Comparison of ENCODE assay signal across 1 cellular context in the genomic region with DNA sequence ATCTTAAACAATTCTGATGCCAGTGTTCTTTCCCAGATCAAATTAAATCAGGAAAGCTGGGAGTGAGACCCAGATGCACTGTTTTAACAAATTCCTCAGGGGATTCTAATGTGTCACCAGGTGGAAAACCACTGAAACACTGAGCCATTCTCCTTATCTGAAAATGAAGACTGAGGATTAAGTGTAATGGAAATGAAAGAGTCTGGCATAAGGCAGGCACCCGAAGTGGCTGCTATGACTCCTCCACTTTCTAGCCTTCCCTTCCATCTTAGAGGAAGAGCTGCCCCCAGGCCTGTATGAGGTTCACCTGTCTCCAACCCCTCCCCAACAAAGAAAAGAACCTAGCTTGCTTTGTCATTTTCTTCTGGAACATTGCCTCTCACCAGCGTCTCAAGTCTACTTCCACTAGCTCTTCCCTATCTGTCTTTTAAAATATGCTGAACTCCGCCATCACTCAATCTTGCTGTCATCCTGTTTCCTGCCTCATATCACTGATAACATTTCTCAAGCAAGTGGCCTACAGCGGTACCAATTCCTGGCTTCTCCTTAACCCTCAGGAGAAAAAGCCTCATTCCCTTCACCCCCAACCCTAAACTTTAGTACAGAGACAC.
A peak's percentile ranks its signal among the peaks of the same experiment; 100 is the strongest.
TF ChIP-seq lines count a peak whose summit lies in the region.

No MANE protein-coding gene starts in this region.

TF ChIP-seq in K562, 482 proteins besides CTCF, POLR2A, EP300 and RAD21 (continued from another document):
- TF ChIP-seq, protein P1, sequence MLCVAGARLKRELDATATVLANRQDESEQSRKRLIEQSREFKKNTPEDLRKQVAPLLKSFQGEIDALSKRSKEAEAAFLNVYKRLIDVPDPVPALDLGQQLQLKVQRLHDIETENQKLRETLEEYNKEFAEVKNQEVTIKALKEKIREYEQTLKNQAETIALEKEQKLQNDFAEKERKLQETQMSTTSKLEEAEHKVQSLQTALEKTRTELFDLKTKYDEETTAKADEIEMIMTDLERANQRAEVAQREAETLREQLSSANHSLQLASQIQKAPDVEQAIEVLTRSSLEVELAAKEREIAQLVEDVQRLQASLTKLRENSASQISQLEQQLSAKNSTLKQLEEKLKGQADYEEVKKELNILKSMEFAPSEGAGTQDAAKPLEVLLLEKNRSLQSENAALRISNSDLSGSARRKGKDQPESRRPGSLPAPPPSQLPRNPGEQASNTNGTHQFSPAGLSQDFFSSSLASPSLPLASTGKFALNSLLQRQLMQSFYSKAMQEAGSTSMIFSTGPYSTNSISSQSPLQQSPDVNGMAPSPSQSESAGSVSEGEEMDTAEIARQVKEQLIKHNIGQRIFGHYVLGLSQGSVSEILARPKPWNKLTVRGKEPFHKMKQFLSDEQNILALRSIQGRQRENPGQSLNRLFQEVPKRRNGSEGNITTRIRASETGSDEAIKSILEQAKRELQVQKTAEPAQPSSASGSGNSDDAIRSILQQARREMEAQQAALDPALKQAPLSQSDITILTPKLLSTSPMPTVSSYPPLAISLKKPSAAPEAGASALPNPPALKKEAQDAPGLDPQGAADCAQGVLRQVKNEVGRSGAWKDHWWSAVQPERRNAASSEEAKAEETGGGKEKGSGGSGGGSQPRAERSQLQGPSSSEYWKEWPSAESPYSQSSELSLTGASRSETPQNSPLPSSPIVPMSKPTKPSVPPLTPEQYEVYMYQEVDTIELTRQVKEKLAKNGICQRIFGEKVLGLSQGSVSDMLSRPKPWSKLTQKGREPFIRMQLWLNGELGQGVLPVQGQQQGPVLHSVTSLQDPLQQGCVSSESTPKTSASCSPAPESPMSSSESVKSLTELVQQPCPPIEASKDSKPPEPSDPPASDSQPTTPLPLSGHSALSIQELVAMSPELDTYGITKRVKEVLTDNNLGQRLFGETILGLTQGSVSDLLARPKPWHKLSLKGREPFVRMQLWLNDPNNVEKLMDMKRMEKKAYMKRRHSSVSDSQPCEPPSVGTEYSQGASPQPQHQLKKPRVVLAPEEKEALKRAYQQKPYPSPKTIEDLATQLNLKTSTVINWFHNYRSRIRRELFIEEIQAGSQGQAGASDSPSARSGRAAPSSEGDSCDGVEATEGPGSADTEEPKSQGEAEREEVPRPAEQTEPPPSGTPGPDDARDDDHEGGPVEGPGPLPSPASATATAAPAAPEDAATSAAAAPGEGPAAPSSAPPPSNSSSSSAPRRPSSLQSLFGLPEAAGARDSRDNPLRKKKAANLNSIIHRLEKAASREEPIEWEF (CRISPR knock-in tag; IDR thresholded peaks at IDR 0.05): peak; percentile 65; the same call in 1 of the 2 replicates
- TF ChIP-seq CREB1 (IDR thresholded peaks at IDR 0.05) (no peak), CREB1 (CRISPR knock-in tag; IDR thresholded peaks at IDR 0.05) (no peak), CBX5 (IDR thresholded peaks at IDR 0.05; ENCODE audit: borderline replicate concordance, low read depth) (no peak), TSC22D4 (tag; IDR thresholded peaks at IDR 0.05) (no peak), POLR2H (tag; IDR thresholded peaks at IDR 0.05; ENCODE audit: low read depth) (no peak), ZSCAN32 (CRISPR knock-in tag; IDR thresholded peaks at IDR 0.05) (no peak), POLR2AphosphoS2 (IDR thresholded peaks at IDR 0.05; ENCODE audit: low read length) (no peak), HDGF (IDR thresholded peaks at IDR 0.05) (no peak), ZNF316 (IDR thresholded peaks at IDR 0.05) (peak; percentile 52), NR2F6 (CRISPR knock-in tag; IDR thresholded peaks at IDR 0.05) (no peak), SAP30 (IDR thresholded peaks at IDR 0.05; ENCODE audit: borderline replicate concordance, insufficient read depth, low read depth, low read length, poor library complexity, severe bottlenecking) (no peak), HSF4 (CRISPR knock-in tag; IDR thresholded peaks at IDR 0.05; ENCODE audit: borderline replicate concordance) (no peak), POLR3G (IDR thresholded peaks at IDR 0.05; ENCODE audit: extremely low read depth, insufficient read length, insufficient replicate concordance) (no peak)
- TF ChIP-seq, protein P2, sequence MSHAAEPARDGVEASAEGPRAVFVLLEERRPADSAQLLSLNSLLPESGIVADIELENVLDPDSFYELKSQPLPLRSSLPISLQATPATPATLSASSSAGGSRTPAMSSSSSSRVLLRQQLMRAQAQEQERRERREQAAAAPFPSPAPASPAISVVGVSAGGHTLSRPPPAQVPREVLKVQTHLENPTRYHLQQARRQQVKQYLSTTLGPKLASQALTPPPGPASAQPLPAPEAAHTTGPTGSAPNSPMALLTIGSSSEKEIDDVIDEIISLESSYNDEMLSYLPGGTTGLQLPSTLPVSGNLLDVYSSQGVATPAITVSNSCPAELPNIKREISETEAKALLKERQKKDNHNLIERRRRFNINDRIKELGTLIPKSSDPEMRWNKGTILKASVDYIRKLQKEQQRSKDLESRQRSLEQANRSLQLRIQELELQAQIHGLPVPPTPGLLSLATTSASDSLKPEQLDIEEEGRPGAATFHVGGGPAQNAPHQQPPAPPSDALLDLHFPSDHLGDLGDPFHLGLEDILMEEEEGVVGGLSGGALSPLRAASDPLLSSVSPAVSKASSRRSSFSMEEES (CRISPR knock-in tag; IDR thresholded peaks at IDR 0.05): no peak
- TF ChIP-seq, protein P3, sequence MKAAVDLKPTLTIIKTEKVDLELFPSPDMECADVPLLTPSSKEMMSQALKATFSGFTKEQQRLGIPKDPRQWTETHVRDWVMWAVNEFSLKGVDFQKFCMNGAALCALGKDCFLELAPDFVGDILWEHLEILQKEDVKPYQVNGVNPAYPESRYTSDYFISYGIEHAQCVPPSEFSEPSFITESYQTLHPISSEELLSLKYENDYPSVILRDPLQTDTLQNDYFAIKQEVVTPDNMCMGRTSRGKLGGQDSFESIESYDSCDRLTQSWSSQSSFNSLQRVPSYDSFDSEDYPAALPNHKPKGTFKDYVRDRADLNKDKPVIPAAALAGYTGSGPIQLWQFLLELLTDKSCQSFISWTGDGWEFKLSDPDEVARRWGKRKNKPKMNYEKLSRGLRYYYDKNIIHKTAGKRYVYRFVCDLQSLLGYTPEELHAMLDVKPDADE (conservative IDR thresholded peaks at IDR 0.05; ENCODE audit: control insufficient read depth, low read depth, low read length): no peak
- TF ChIP-seq, protein P4, sequence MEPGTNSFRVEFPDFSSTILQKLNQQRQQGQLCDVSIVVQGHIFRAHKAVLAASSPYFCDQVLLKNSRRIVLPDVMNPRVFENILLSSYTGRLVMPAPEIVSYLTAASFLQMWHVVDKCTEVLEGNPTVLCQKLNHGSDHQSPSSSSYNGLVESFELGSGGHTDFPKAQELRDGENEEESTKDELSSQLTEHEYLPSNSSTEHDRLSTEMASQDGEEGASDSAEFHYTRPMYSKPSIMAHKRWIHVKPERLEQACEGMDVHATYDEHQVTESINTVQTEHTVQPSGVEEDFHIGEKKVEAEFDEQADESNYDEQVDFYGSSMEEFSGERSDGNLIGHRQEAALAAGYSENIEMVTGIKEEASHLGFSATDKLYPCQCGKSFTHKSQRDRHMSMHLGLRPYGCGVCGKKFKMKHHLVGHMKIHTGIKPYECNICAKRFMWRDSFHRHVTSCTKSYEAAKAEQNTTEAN (CRISPR knock-in tag; IDR thresholded peaks at IDR 0.05): no peak
- TF ChIP-seq, protein P5, sequence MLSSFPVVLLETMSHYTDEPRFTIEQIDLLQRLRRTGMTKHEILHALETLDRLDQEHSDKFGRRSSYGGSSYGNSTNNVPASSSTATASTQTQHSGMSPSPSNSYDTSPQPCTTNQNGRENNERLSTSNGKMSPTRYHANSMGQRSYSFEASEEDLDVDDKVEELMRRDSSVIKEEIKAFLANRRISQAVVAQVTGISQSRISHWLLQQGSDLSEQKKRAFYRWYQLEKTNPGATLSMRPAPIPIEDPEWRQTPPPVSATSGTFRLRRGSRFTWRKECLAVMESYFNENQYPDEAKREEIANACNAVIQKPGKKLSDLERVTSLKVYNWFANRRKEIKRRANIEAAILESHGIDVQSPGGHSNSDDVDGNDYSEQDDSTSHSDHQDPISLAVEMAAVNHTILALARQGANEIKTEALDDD (IDR thresholded peaks at IDR 0.05): peak; percentile 48
- TF ChIP-seq, protein P6, sequence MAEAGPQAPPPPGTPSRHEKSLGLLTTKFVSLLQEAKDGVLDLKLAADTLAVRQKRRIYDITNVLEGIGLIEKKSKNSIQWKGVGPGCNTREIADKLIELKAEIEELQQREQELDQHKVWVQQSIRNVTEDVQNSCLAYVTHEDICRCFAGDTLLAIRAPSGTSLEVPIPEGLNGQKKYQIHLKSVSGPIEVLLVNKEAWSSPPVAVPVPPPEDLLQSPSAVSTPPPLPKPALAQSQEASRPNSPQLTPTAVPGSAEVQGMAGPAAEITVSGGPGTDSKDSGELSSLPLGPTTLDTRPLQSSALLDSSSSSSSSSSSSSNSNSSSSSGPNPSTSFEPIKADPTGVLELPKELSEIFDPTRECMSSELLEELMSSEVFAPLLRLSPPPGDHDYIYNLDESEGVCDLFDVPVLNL (CRISPR knock-in tag; IDR thresholded peaks at IDR 0.05; ENCODE audit: low read depth): no peak
- TF ChIP-seq, protein P7, sequence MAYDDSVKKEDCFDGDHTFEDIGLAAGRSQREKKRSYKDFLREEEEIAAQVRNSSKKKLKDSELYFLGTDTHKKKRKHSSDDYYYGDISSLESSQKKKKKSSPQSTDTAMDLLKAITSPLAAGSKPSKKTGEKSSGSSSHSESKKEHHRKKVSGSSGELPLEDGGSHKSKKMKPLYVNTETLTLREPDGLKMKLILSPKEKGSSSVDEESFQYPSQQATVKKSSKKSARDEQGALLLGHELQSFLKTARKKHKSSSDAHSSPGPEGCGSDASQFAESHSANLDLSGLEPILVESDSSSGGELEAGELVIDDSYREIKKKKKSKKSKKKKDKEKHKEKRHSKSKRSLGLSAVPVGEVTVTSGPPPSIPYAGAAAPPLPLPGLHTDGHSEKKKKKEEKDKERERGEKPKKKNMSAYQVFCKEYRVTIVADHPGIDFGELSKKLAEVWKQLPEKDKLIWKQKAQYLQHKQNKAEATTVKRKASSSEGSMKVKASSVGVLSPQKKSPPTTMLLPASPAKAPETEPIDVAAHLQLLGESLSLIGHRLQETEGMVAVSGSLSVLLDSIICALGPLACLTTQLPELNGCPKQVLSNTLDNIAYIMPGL (CRISPR knock-in tag; IDR thresholded peaks at IDR 0.05): no peak
- TF ChIP-seq, protein P8, sequence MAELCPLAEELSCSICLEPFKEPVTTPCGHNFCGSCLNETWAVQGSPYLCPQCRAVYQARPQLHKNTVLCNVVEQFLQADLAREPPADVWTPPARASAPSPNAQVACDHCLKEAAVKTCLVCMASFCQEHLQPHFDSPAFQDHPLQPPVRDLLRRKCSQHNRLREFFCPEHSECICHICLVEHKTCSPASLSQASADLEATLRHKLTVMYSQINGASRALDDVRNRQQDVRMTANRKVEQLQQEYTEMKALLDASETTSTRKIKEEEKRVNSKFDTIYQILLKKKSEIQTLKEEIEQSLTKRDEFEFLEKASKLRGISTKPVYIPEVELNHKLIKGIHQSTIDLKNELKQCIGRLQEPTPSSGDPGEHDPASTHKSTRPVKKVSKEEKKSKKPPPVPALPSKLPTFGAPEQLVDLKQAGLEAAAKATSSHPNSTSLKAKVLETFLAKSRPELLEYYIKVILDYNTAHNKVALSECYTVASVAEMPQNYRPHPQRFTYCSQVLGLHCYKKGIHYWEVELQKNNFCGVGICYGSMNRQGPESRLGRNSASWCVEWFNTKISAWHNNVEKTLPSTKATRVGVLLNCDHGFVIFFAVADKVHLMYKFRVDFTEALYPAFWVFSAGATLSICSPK (IDR thresholded peaks at IDR 0.05; ENCODE audit: borderline replicate concordance): no peak
